Comparison of ENCODE assay signal across 9 cellular contexts in genomic region chr11:7251487-7251835, GRCh38. TPM values are rescaled to one million over a fixed set of nuclear protein-coding genes. Genes with fewer than 3 reads are reported as not detected.
A peak's percentile ranks its signal among the peaks of the same experiment; 100 is the strongest.
DNase-seq lines count a peak whose midpoint lies in the region; ATAC-seq, FAIRE-seq and TF ChIP-seq lines count a peak whose summit lies in the region.
"Had no signal": no experiment of that assay in that cellular context is flagged by ENCODE, and none has a peak within 500 bp of the region (broad histone marks: within the 10 kb centered on the region; RNA-seq: fewer than 3 reads in every experiment).

No MANE protein-coding gene starts in this region.

- CTCF ChIA-PET in BJ (lab: Yijun Ruan, JAX): no interaction called here

- H3K36me3 ChIP-seq in BJ (ENCODE audit: control insufficient read depth, insufficient read depth, low read length) (no peaks in the 10 kb centered on the region), astrocyte (ENCODE audit: insufficient read depth, low read length) (no peaks in the 10 kb centered on the region), iPS-15b (ENCODE audit: control insufficient read depth, insufficient read depth, low read length) (no peaks in the 10 kb centered on the region)

- DNase-seq in BJ (ENCODE audit: low read depth) (no peak), astrocyte (ENCODE audit: low read depth) (no peak), retinal pigment epithelial cell (ENCODE audit: low read depth) (peak; percentile 0), occipital lobe (lab: John Stamatoyannopoulos, UW) (no peak)
- DNase-seq: amniotic stem cell had no signal

- no peak overlapping the region for H3K27ac ChIP-seq in astrocyte (ENCODE audit: low read depth, low read length)

- H3K9ac ChIP-seq in astrocyte (ENCODE audit: low read length) (no peak overlapping the region), iPS-15b (ENCODE audit: low read depth, low read length) (peak overlapping the region; percentile 65)

- peak overlapping the region; percentile 74 for H3K4me3 Mint-ChIP-seq in astrocyte (ENCODE audit: unreplicated experiment)

- no peaks in the 10 kb centered on the region for H3K36me3 Mint-ChIP-seq in astrocyte (ENCODE audit: low read depth, unreplicated experiment)

- peak overlapping the region; percentile 81 for H2AFZ ChIP-seq in astrocyte (ENCODE audit: low read depth, low read length)

- H3K4me1 Mint-ChIP-seq in astrocyte (ENCODE audit: low read depth, unreplicated experiment): no peaks in the 10 kb centered on the region

- H3K27me3 ChIP-seq in BJ (ENCODE audit: control insufficient read depth, insufficient read depth, low read length) (peaks cover 20% of the 10 kb centered on the region), astrocyte (ENCODE audit: insufficient read depth, low read length) (peaks cover 18% of the 10 kb centered on the region), iPS-15b (ENCODE audit: control insufficient read depth, insufficient read depth, low read length) (peaks cover 51% of the 10 kb centered on the region)

- TF ChIP-seq CTCF in BJ (IDR thresholded peaks at IDR 0.05; ENCODE audit: insufficient read depth, low read depth, low read length): no peak
- TF ChIP-seq CTCF in astrocyte (IDR thresholded peaks at IDR 0.05; ENCODE audit: insufficient read depth, low read depth, low read length): no peak
- no peak for TF ChIP-seq CTCF in retinal pigment epithelial cell (conservative IDR thresholded peaks at IDR 0.05; ENCODE audit: low read depth, low read length)

- FAIRE-seq in astrocyte (lab: Jason Lieb, UNC): no peak

- POLR2A ChIA-PET in BJ (lab: Charles Lee): no interaction called here

- H3K4me3 ChIP-seq in BJ (ENCODE audit: low read depth, low read length): peak overlapping the region; percentile 47
- peak overlapping the region; percentile 50 for H3K4me3 ChIP-seq in astrocyte (ENCODE audit: insufficient read depth, low read depth, low read length)
- H3K4me3 ChIP-seq in iPS-15b (ENCODE audit: low read depth, low read length): peak overlapping the region; percentile 86
- H3K4me3 ChIP-seq in retinal pigment epithelial cell (ENCODE audit: low read length): peak overlapping the region; percentile 53

- peak overlapping the region; percentile 88 for H3K4me2 ChIP-seq in astrocyte (ENCODE audit: low read length)

- ATAC-seq in GM19467 (IDR thresholded peaks at IDR 0.05; ENCODE audit: unreplicated experiment) (no peak), GM21825 (IDR thresholded peaks at IDR 0.05; ENCODE audit: unreplicated experiment) (no peak), HG03439 (IDR thresholded peaks at IDR 0.05; ENCODE audit: unreplicated experiment) (no peak)

- no peaks in the 10 kb centered on the region for H4K20me1 ChIP-seq in astrocyte (ENCODE audit: insufficient read depth, low read length)

- H3K9me3 Mint-ChIP-seq in astrocyte (ENCODE audit: unreplicated experiment): peaks cover 3% of the 10 kb centered on the region

- no peak overlapping the region for H3K27ac Mint-ChIP-seq in astrocyte (ENCODE audit: unreplicated experiment)

- H3K79me2 ChIP-seq in astrocyte (ENCODE audit: insufficient read depth, low read length): no peaks in the 10 kb centered on the region

- H3K9me3 ChIP-seq in astrocyte (ENCODE audit: insufficient read depth, low read depth, low read length) (no peaks in the 10 kb centered on the region), iPS-15b (ENCODE audit: control insufficient read depth, insufficient read depth, low read length) (no peaks in the 10 kb centered on the region)

- H3K27me3 Mint-ChIP-seq in astrocyte (ENCODE audit: low read depth, unreplicated experiment): peaks cover 56% of the 10 kb centered on the region

- peaks cover 5% of the 10 kb centered on the region for H3K4me1 ChIP-seq in astrocyte (ENCODE audit: insufficient read depth, low read length)
- peaks cover 11% of the 10 kb centered on the region for H3K4me1 ChIP-seq in iPS-15b (ENCODE audit: control insufficient read depth, insufficient read depth, low read length)

RNA-seq across cellular contexts. Expression of gene SYT9, which starts 0.2 kb away (rescaled TPM):
- polyA plus RNA-seq in BJ (2011; rRNA removed): not detected in 2 replicates
- polyA minus RNA-seq in BJ (2011; rRNA and poly(A)+ RNA removed): 0.05 and 0.09 TPM in 2 replicates
- total RNA-seq in astrocyte: 0.14 and 0.16 TPM in 2 replicates
- total RNA-seq in occipital lobe: 4.7 TPM
